In genomic region chr15:32993285-32993684, GRCh38 we compare ENCODE assay signal across 11 cellular contexts.
DNase-seq lines count a peak whose midpoint lies in the region; ATAC-seq and TF ChIP-seq lines count a peak whose summit lies in the region.
"Had no signal": no experiment of that assay in that cellular context is flagged by ENCODE, and none has a peak within 500 bp of the region (broad histone marks: within the 10 kb centered on the region; RNA-seq: fewer than 3 reads in every experiment).

No MANE protein-coding gene starts in this region.

- no peaks in the 10 kb centered on the region for H3K27me3 Mint-ChIP-seq in MCF 10A (ENCODE audit: insufficient read depth, unreplicated experiment)
- H3K27me3 Mint-ChIP-seq in CD4-positive, alpha-beta T cell, result no peaks in the 10 kb centered on the region

- no peaks in the 10 kb centered on the region for H3K4me1 Mint-ChIP-seq in MCF 10A (ENCODE audit: insufficient read depth, unreplicated experiment)
- no peaks in the 10 kb centered on the region for H3K4me1 Mint-ChIP-seq in CD4-positive, alpha-beta T cell (ENCODE audit: low read depth)

- H3K9me3 Mint-ChIP-seq in MCF 10A (ENCODE audit: unreplicated experiment), result no peaks in the 10 kb centered on the region
- H3K9me3 Mint-ChIP-seq in CD4-positive, alpha-beta T cell, result no peaks in the 10 kb centered on the region

- H3K27me3 ChIP-seq in breast epithelium, result no peaks in the 10 kb centered on the region
- H3K27me3 ChIP-seq in CD4-positive, alpha-beta T cell (ENCODE audit: control insufficient read depth, insufficient read depth, low read length), result no peaks in the 10 kb centered on the region
- H3K27me3 ChIP-seq: BLaER1, MG63, thyroid gland had no signal

- no peak for TF ChIP-seq POLR2A in breast epithelium (IDR thresholded peaks at IDR 0.05)

- no peaks in the 10 kb centered on the region for H3K36me3 ChIP-seq in breast epithelium
- H3K36me3 ChIP-seq: BLaER1, MG63, thyroid gland had no signal

- H3K4me3 Mint-ChIP-seq in MCF 10A (ENCODE audit: unreplicated experiment), result no peak overlapping the region
- H3K4me3 Mint-ChIP-seq in CD4-positive, alpha-beta T cell, result no peak overlapping the region

- POLR2A ChIA-PET in MCF 10A (lab: Yijun Ruan, JAX), result interaction anchor here (0.7 kb wide), 1 partner anchor 331 kb away, joined by 4 read pairs; no protein-coding TSS in a partner anchor
- POLR2A ChIA-PET in CD4-positive, alpha-beta T cell (lab: Charles Lee), result no interaction called here

- DNase-seq in MCF 10A (ENCODE audit: unreplicated experiment) (peak; percentile 14), breast epithelium (ENCODE audit: low spot score in 2 of 2) (no peak), OCI-M1 (lab: John Stamatoyannopoulos, UW) (peak; percentile 18), fibroblast of peridontal ligament (ENCODE audit: extremely low read depth) (peak; percentile 50), SHP77 treated with DMSO at 0.1 percent for 48 hours (lab: John Stamatoyannopoulos, UW) (no peak)
- DNase-seq in CD4-positive, alpha-beta T cell, result no peak
- DNase-seq: MG63, thyroid gland had no signal

- H3K4me3 ChIP-seq in breast epithelium, result no peak overlapping the region
- H3K4me3 ChIP-seq: BLaER1, MG63, thyroid gland had no signal

- no peaks in the 10 kb centered on the region for H3K36me3 Mint-ChIP-seq in MCF 10A (ENCODE audit: insufficient read depth, unreplicated experiment)
- H3K36me3 Mint-ChIP-seq in CD4-positive, alpha-beta T cell (ENCODE audit: low read depth), result no peaks in the 10 kb centered on the region

- intact Hi-C loops in MCF 10A (cut with micrococcal nuclease), result no loop called here
- intact Hi-C loops in breast epithelium (cut with DNase I; ENCODE audit: low total_unique reads), result no loop called here
- intact Hi-C loops in CD4-positive, alpha-beta T cell (cut with DNase I, micrococcal nuclease), result no loop called here

- H3K27ac ChIP-seq in breast epithelium, result no peak overlapping the region
- H3K27ac ChIP-seq in CD4-positive, alpha-beta T cell (ENCODE audit: low read depth, low read length), result no peak overlapping the region
- H3K27ac ChIP-seq: BLaER1, thyroid gland had no signal

- CTCF ChIA-PET in MCF 10A (lab: Yijun Ruan, JAX), result interaction anchor here (1.0 to 5.9 kb wide), 12 partner anchors 19 to 347 kb away, joined by 3 to 51 read pairs (median 4); no protein-coding TSS in a partner anchor
- CTCF ChIA-PET in CD4-positive, alpha-beta T cell (lab: Charles Lee), result no interaction called here

- H3K9me3 ChIP-seq in breast epithelium, result no peaks in the 10 kb centered on the region
- H3K9me3 ChIP-seq in CD4-positive, alpha-beta T cell (ENCODE audit: control insufficient read depth, low read length), result no peaks in the 10 kb centered on the region
- H3K9me3 ChIP-seq: MG63, thyroid gland had no signal

- ATAC-seq in GM18502 (IDR thresholded peaks at IDR 0.05; ENCODE audit: poor library complexity, unreplicated experiment) (no peak), HG03139 (IDR thresholded peaks at IDR 0.05; ENCODE audit: unreplicated experiment) (no peak)
- ATAC-seq in CD4-positive, alpha-beta T cell (ENCODE audit: poor library complexity), result no peak

- no peak overlapping the region for H3K27ac Mint-ChIP-seq in MCF 10A (ENCODE audit: low read depth, unreplicated experiment)
- H3K27ac Mint-ChIP-seq in CD4-positive, alpha-beta T cell, result no peak overlapping the region

- BruUV-seq in MCF 10A (replicated peaks; lab: Mats Ljungman, UMichigan), result no TSS peak

- no peak for TF ChIP-seq CTCF in MCF 10A (IDR thresholded peaks at IDR 0.05; ENCODE audit: unreplicated experiment)
- no peak for TF ChIP-seq CTCF in breast epithelium (IDR thresholded peaks at IDR 0.05)
- TF ChIP-seq CTCF in CD4-positive, alpha-beta T cell (IDR thresholded peaks at IDR 0.05), result no peak

- H3K4me1 ChIP-seq in breast epithelium, result no peaks in the 10 kb centered on the region
- H3K4me1 ChIP-seq: BLaER1, thyroid gland had no signal

Comparison
In these comparisons a context has a peak if more than half of its experiments do, and no peak if none do; other contexts are left out.
1. DNase-seq: peak in MCF 10A (single experiment), OCI-M1 (single experiment) and fibroblast of peridontal ligament (single experiment); none in breast epithelium (0 of 2), CD4-positive, alpha-beta T cell (0 of 10) and SHP77 treated with DMSO at 0.1 percent for 48 hours (single experiment).